ENCODE assay signal across 8 cellular contexts in genomic region chr6:121334299-121335104, GRCh38. TPM values are rescaled to one million over a fixed set of nuclear protein-coding genes. Genes with fewer than 3 reads are reported as not detected.
A peak's percentile ranks its signal among the peaks of the same experiment; 100 is the strongest.
DNase-seq lines count a peak whose midpoint lies in the region; TF ChIP-seq lines count a peak whose summit lies in the region.

Gene TBC1D32, minus strand, starts transcription at chr6:121334480. Its CDS starts 50 bp downstream, at chr6:121334430.

- CTCF ChIA-PET in activated naive CD4-positive, alpha-beta T cell treated with anti-CD3 and anti-CD28 coated beads, Interleukin-2, amount 10 ng/mL, durations not matched to agents 7 days and 5 days (lab: Charles Lee) = no interaction called here

- H3K4me1 ChIP-seq in neutrophil (ENCODE audit: control insufficient read depth in 1 of 2, insufficient read depth in 1 of 2, low read depth in 1 of 2, low read length in 1 of 2) = peaks cover 0 to 6% of the 10 kb centered on the region in 2 experiments

- peak within 1 kb of the TSS; percentile 95 for H3K4me3 Mint-ChIP-seq in HFFc6
- H3K4me3 Mint-ChIP-seq in activated naive CD4-positive, alpha-beta T cell treated with anti-CD3 and anti-CD28 coated beads, Interleukin-2, amount 10 ng/mL, durations not matched to agents 7 days and 5 days = peak within 1 kb of the TSS; percentile 93

- H3K27ac ChIP-seq in neutrophil (peak within 1 kb of the TSS; percentile 81), substantia nigra (ENCODE audit: low read depth, low read length, poor library complexity, severe bottlenecking) (peak within 1 kb of the TSS; percentile 80)

- no peaks in the 10 kb centered on the region for H3K9me3 Mint-ChIP-seq in HFFc6
- H3K9me3 Mint-ChIP-seq in activated naive CD4-positive, alpha-beta T cell treated with anti-CD3 and anti-CD28 coated beads, Interleukin-2, amount 10 ng/mL, durations not matched to agents 7 days and 5 days = no peaks in the 10 kb centered on the region

- H3K27me3 Mint-ChIP-seq in HFFc6 (ENCODE audit: insufficient read depth) = no peaks in the 10 kb centered on the region
- H3K27me3 Mint-ChIP-seq in activated naive CD4-positive, alpha-beta T cell treated with anti-CD3 and anti-CD28 coated beads, Interleukin-2, amount 10 ng/mL, durations not matched to agents 7 days and 5 days = peaks cover 6% of the 10 kb centered on the region

- peak within 1 kb of the TSS; percentile 81 to 84 for H3K4me3 ChIP-seq in neutrophil (ENCODE audit: low read depth in 1 of 2, low read length in 1 of 2)

- peaks cover 33% of the 10 kb centered on the region for H3K4me1 Mint-ChIP-seq in HFFc6 (ENCODE audit: low read depth)
- peaks cover 38% of the 10 kb centered on the region for H3K4me1 Mint-ChIP-seq in activated naive CD4-positive, alpha-beta T cell treated with anti-CD3 and anti-CD28 coated beads, Interleukin-2, amount 10 ng/mL, durations not matched to agents 7 days and 5 days

- H3K27ac Mint-ChIP-seq in HFFc6 = peak within 1 kb of the TSS; percentile 100
- peak within 1 kb of the TSS; percentile 99 for H3K27ac Mint-ChIP-seq in activated naive CD4-positive, alpha-beta T cell treated with anti-CD3 and anti-CD28 coated beads, Interleukin-2, amount 10 ng/mL, durations not matched to agents 7 days and 5 days

- no peaks in the 10 kb centered on the region for H3K9me3 ChIP-seq in neutrophil

- TF ChIP-seq CTCF in HFFc6 (IDR thresholded peaks at IDR 0.05) (0 out of 2 replicates have a peak, but pooled peaks have one; percentile 18), neutrophil (IDR thresholded peaks at IDR 0.05) (no peak)

- no peaks in the 10 kb centered on the region for H3K36me3 Mint-ChIP-seq in HFFc6 (ENCODE audit: low read depth)
- no peaks in the 10 kb centered on the region for H3K36me3 Mint-ChIP-seq in activated naive CD4-positive, alpha-beta T cell treated with anti-CD3 and anti-CD28 coated beads, Interleukin-2, amount 10 ng/mL, durations not matched to agents 7 days and 5 days

- no peaks in the 10 kb centered on the region for H3K27me3 ChIP-seq in neutrophil

- no peaks in the 10 kb centered on the region for H3K36me3 ChIP-seq in neutrophil

- DNase-seq in GM04504 (ENCODE audit: low read depth) (peak; percentile 84), HFFc6 (peak; percentile 88), NAMALWA (ENCODE audit: low spot score) (peak; percentile 75), SK-N-DZ (ENCODE audit: low spot score) (peak; percentile 89), germinal center (ENCODE audit: low spot score) (peak; percentile 90), substantia nigra (lab: John Stamatoyannopoulos, UW) (peak; percentile 60 to 98 (median 90))
- peak; percentile 90 for DNase-seq in activated naive CD4-positive, alpha-beta T cell treated with anti-CD3 and anti-CD28 coated beads, Interleukin-2, amount 10 ng/mL, durations not matched to agents 7 days and 5 days

RNA-seq across cellular contexts. Expression of gene TBC1D32, which starts in this region (rescaled TPM):
- 1 to 10 TPM; 3.9 to 6.1 (median 4.6) TPM for total RNA-seq in HFFc6 (2021; fragmentation: NEBNext Ultra II Directional; extraction: Animal tissue kit (Norgen Biotek cat#: 25700))
- polyA plus RNA-seq in SK-N-DZ (2014; cell fraction: cytosol; rRNA removed) = 3.6 and 6.2 TPM in 2 replicates
- 16.1 and 23.8 TPM in 2 replicates for polyA plus RNA-seq in SK-N-DZ (2014; cell fraction: nucleus; rRNA removed)

Comparison
In these comparisons a context has a peak if more than half of its experiments do, and no peak if none do; other contexts are left out.
1. Peak in every context shown above with its lines: DNase-seq, H3K4me3 ChIP-seq and H3K27ac ChIP-seq.